18 cellular contexts compared by ENCODE assay signal in the genomic region with DNA sequence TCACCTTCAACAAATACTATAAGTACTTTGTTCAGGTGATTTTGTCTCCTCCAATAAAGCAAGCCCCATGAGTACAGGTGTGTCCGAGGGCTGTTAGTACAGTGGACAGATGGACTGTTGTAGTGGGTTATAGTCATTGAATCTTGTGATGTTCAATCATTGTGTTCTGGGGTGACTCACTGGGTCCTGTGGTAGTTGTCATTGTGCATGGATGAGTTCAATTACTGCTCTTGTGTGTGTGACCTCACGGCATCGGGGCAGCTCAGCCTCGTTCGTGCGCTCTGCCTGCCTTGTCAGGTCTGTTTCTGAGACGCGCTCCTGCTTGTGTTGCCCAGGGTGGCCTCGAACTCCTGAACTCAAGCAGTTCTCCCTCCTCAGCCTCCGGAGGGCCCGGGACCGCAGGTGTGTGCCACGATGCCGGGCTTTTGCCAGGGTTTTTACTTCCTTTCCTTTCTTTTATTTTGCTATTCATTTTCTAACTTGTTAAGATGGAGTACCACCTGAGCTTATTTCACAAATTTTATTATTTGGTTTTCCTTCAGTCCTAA.
DNase-seq lines count a peak whose midpoint lies in the region; ATAC-seq and TF ChIP-seq lines count a peak whose summit lies in the region.
"Had no signal": no experiment of that assay in that cellular context is flagged by ENCODE, and none has a peak within 500 bp of the region (broad histone marks: within the 10 kb centered on the region; RNA-seq: fewer than 3 reads in every experiment).

No MANE protein-coding gene starts in this region.

- H3F3A ChIP-seq in DOHH2 (ENCODE audit: control insufficient read depth, insufficient read depth): peaks cover 13% of the 10 kb centered on the region

- H3K27me3 Mint-ChIP-seq in activated B cell treated with CpG ODN at 0.5 μM for 24 hours (no peaks in the 10 kb centered on the region), memory B cell (no peaks in the 10 kb centered on the region), HFFc6 (ENCODE audit: insufficient read depth) (no peaks in the 10 kb centered on the region)
- H3K27me3 Mint-ChIP-seq in activated T-helper 2 cell treated with anti-CD3 and anti-CD28 coated beads, Interferon-gamma antibody, Interleukin-2, Interleukin-4, amounts not matched to agents 10 μg/mL and 5 μg/mL and 100 μg/mL, durations not matched to agents 14 hours and 24 hours and 36 hours (ENCODE audit: low read depth): no peaks in the 10 kb centered on the region

- H3K36me3 ChIP-seq in DOHH2 (ENCODE audit: control insufficient read depth, low read length): peaks cover 69% of the 10 kb centered on the region

- peaks cover 10% of the 10 kb centered on the region for H4K20me1 ChIP-seq in DOHH2 (ENCODE audit: control insufficient read depth, insufficient read depth, low read depth, low read length)

- peak overlapping the region; percentile 47 for H3K4me3 ChIP-seq in DOHH2 (ENCODE audit: low read length)
- H3K4me3 ChIP-seq: transverse colon had no signal

- TF ChIP-seq CTCF in DOHH2 (IDR thresholded peaks at IDR 0.05; ENCODE audit: low read depth, low read length, poor library complexity, severe bottlenecking): no peak
- TF ChIP-seq CTCF in activated B cell treated with CpG ODN at 0.5 μM for 24 hours (IDR thresholded peaks at IDR 0.05): no peak
- TF ChIP-seq CTCF in HFFc6 (IDR thresholded peaks at IDR 0.05): no peak

- no peaks in the 10 kb centered on the region for H3K9me3 Mint-ChIP-seq in activated B cell treated with CpG ODN at 0.5 μM for 24 hours
- no peaks in the 10 kb centered on the region for H3K9me3 Mint-ChIP-seq in memory B cell
- no peaks in the 10 kb centered on the region for H3K9me3 Mint-ChIP-seq in activated T-helper 2 cell treated with anti-CD3 and anti-CD28 coated beads, Interferon-gamma antibody, Interleukin-2, Interleukin-4, amounts not matched to agents 10 μg/mL and 5 μg/mL and 100 μg/mL, durations not matched to agents 14 hours and 24 hours and 36 hours
- no peaks in the 10 kb centered on the region for H3K9me3 Mint-ChIP-seq in HFFc6
- H3K9me3 Mint-ChIP-seq: activated T-helper 1 cell treated with anti-CD3 and anti-CD28 coated beads, Interleukin-12 subunit alpha, Interleukin-12 subunit beta, Interleukin-2, Interleukin-4 antibody, amounts not matched to agents 30 ng/mL and 10 ng/mL and 1 ng/mL, durations not matched to agents 14 hours and 24 hours and 36 hours had no signal

- ATAC-seq in GM21619 (IDR thresholded peaks at IDR 0.05; ENCODE audit: unreplicated experiment) (peak; percentile 9), activated B cell treated with CpG ODN at 0.5 μM for 24 hours (ENCODE audit: low read depth) (peak; percentile 60), memory B cell (ENCODE audit: low read depth) (peak; percentile 27), GM19351 (IDR thresholded peaks at IDR 0.05; ENCODE audit: unreplicated experiment) (no peak)
- ATAC-seq: HCT116 had no signal

- POLR2A ChIA-PET in activated B cell treated with CpG ODN at 0.5 μM for 24 hours (lab: Charles Lee): interaction anchor here (0.6 to 1.5 kb wide), 3 partner anchors 15 to 626 kb away, joined by 4 to 7 read pairs (median 6); no protein-coding TSS in a partner anchor

- CTCF ChIA-PET in activated B cell treated with CpG ODN at 0.5 μM for 24 hours (lab: Charles Lee): no interaction called here

- intact Hi-C loops in activated B cell treated with CpG ODN at 0.5 μM for 24 hours (cut with micrococcal nuclease): loop anchor here (1.0 to 10.0 kb wide), 5 partner anchors 12 to 373 kb away; a partner anchor contains a TSS
- intact Hi-C loops in activated T-helper 2 cell treated with anti-CD3 and anti-CD28 coated beads, Interferon-gamma antibody, Interleukin-2, Interleukin-4, amounts not matched to agents 10 μg/mL and 5 μg/mL and 100 μg/mL, durations not matched to agents 14 hours and 24 hours and 36 hours (cut with micrococcal nuclease): no loop called here

- no peak for DNase-seq in activated B cell treated with CpG ODN at 0.5 μM for 24 hours
- no peak for DNase-seq in memory B cell (ENCODE audit: low spot score in 2 of 2)
- no peak for DNase-seq in activated T-helper 2 cell treated with anti-CD3 and anti-CD28 coated beads, Interferon-gamma antibody, Interleukin-2, Interleukin-4, amounts not matched to agents 10 μg/mL and 5 μg/mL and 100 μg/mL, durations not matched to agents 14 hours and 24 hours and 36 hours (ENCODE audit: low spot score)
- DNase-seq in HFFc6: no peak
- no peak for DNase-seq in GOT3 (lab: John Stamatoyannopoulos, UW)
- DNase-seq: aorta; DND-41; NCI-H1436 treated with DMSO at 0.1 percent for 48 hours; NCI-H446; occipital lobe; stimulated activated CD4-positive, alpha-beta T cell treated with anti-CD3 and anti-CD28 coated beads, Interleukin-4, amount 100 ng/mL, for 1 hour; transverse colon had no signal

- peaks cover 48% of the 10 kb centered on the region for H3K36me3 Mint-ChIP-seq in activated B cell treated with CpG ODN at 0.5 μM for 24 hours (ENCODE audit: low read depth)
- peaks cover 16% of the 10 kb centered on the region for H3K36me3 Mint-ChIP-seq in memory B cell
- H3K36me3 Mint-ChIP-seq in activated T-helper 2 cell treated with anti-CD3 and anti-CD28 coated beads, Interferon-gamma antibody, Interleukin-2, Interleukin-4, amounts not matched to agents 10 μg/mL and 5 μg/mL and 100 μg/mL, durations not matched to agents 14 hours and 24 hours and 36 hours (ENCODE audit: low read depth): peaks cover 60% of the 10 kb centered on the region
- H3K36me3 Mint-ChIP-seq in HFFc6 (ENCODE audit: low read depth): peaks cover 8% of the 10 kb centered on the region; the same call in 1 of the 2 replicates

- peaks cover 3% of the 10 kb centered on the region; the same call in 1 of the 2 replicates for H3K79me2 ChIP-seq in DOHH2 (ENCODE audit: control insufficient read depth, low read length)

- peaks cover 74% of the 10 kb centered on the region for H3K4me1 Mint-ChIP-seq in activated B cell treated with CpG ODN at 0.5 μM for 24 hours
- H3K4me1 Mint-ChIP-seq in memory B cell: peaks cover 49% of the 10 kb centered on the region
- H3K4me1 Mint-ChIP-seq in activated T-helper 2 cell treated with anti-CD3 and anti-CD28 coated beads, Interferon-gamma antibody, Interleukin-2, Interleukin-4, amounts not matched to agents 10 μg/mL and 5 μg/mL and 100 μg/mL, durations not matched to agents 14 hours and 24 hours and 36 hours (ENCODE audit: low read depth): peaks cover 3% of the 10 kb centered on the region
- H3K4me1 Mint-ChIP-seq in HFFc6 (ENCODE audit: low read depth): no peaks in the 10 kb centered on the region

- H3K4me1 ChIP-seq in DOHH2 (ENCODE audit: control insufficient read depth, low read length): peaks cover 37% of the 10 kb centered on the region
- H3K4me1 ChIP-seq: transverse colon had no signal

- H3K4me3 Mint-ChIP-seq in activated B cell treated with CpG ODN at 0.5 μM for 24 hours: peak overlapping the region; percentile 66
- H3K4me3 Mint-ChIP-seq in memory B cell: peak overlapping the region; percentile 84
- H3K4me3 Mint-ChIP-seq in activated T-helper 2 cell treated with anti-CD3 and anti-CD28 coated beads, Interferon-gamma antibody, Interleukin-2, Interleukin-4, amounts not matched to agents 10 μg/mL and 5 μg/mL and 100 μg/mL, durations not matched to agents 14 hours and 24 hours and 36 hours (ENCODE audit: low read depth): no peak overlapping the region
- no peak overlapping the region for H3K4me3 Mint-ChIP-seq in HFFc6
- H3K4me3 Mint-ChIP-seq: activated T-helper 1 cell treated with anti-CD3 and anti-CD28 coated beads, Interleukin-12 subunit alpha, Interleukin-12 subunit beta, Interleukin-2, Interleukin-4 antibody, amounts not matched to agents 30 ng/mL and 10 ng/mL and 1 ng/mL, durations not matched to agents 14 hours and 24 hours and 36 hours had no signal

- no peaks in the 10 kb centered on the region for H3K9me2 ChIP-seq in DOHH2 (replicated peaks; ENCODE audit: control insufficient read depth, low read length)

- H3K4me2 ChIP-seq in DOHH2 (ENCODE audit: low read length): peak overlapping the region; percentile 73

- H3K27ac Mint-ChIP-seq in activated B cell treated with CpG ODN at 0.5 μM for 24 hours: peak overlapping the region; percentile 90
- H3K27ac Mint-ChIP-seq in memory B cell: peak overlapping the region; percentile 89
- H3K27ac Mint-ChIP-seq in activated T-helper 2 cell treated with anti-CD3 and anti-CD28 coated beads, Interferon-gamma antibody, Interleukin-2, Interleukin-4, amounts not matched to agents 10 μg/mL and 5 μg/mL and 100 μg/mL, durations not matched to agents 14 hours and 24 hours and 36 hours: no peak overlapping the region
- no peak overlapping the region for H3K27ac Mint-ChIP-seq in HFFc6
- H3K27ac Mint-ChIP-seq: activated T-helper 1 cell treated with anti-CD3 and anti-CD28 coated beads, Interleukin-12 subunit alpha, Interleukin-12 subunit beta, Interleukin-2, Interleukin-4 antibody, amounts not matched to agents 30 ng/mL and 10 ng/mL and 1 ng/mL, durations not matched to agents 14 hours and 24 hours and 36 hours had no signal

- no peaks in the 10 kb centered on the region for H3K27me3 ChIP-seq in DOHH2 (ENCODE audit: control insufficient read depth, low read length)
- H3K27me3 ChIP-seq: transverse colon had no signal

- peak overlapping the region; percentile 77 for H3K27ac ChIP-seq in DOHH2 (ENCODE audit: low read depth, low read length)
- H3K27ac ChIP-seq: C4-2B had no signal

- no peaks in the 10 kb centered on the region for H3K9me3 ChIP-seq in DOHH2 (ENCODE audit: control insufficient read depth, insufficient read depth, low read length)
- H3K9me3 ChIP-seq: transverse colon had no signal

Comparison
In these comparisons a context has a peak if more than half of its experiments do, and no peak if none do; other contexts are left out.
1. H3K27ac Mint-ChIP-seq: peak in activated B cell treated with CpG ODN at 0.5 μM for 24 hours (single experiment) and memory B cell (single experiment); none in activated T-helper 2 cell treated with anti-CD3 and anti-CD28 coated beads, Interferon-gamma antibody, Interleukin-2, Interleukin-4, amounts not matched to agents 10 μg/mL and 5 μg/mL and 100 μg/mL, durations not matched to agents 14 hours and 24 hours and 36 hours (single experiment) and HFFc6 (single experiment).
2. H3K4me3 Mint-ChIP-seq: peak in activated B cell treated with CpG ODN at 0.5 μM for 24 hours (single experiment) and memory B cell (single experiment); none in activated T-helper 2 cell treated with anti-CD3 and anti-CD28 coated beads, Interferon-gamma antibody, Interleukin-2, Interleukin-4, amounts not matched to agents 10 μg/mL and 5 μg/mL and 100 μg/mL, durations not matched to agents 14 hours and 24 hours and 36 hours (single experiment) and HFFc6 (single experiment).